1 cellular context compared by ENCODE assay signal in genomic region chr4:94452476-94453300, GRCh38.
TF ChIP-seq lines count a peak whose summit lies in the region.

No MANE protein-coding gene starts in this region.

TF ChIP-seq in GM23338, 12 proteins besides CTCF, POLR2A, EP300 and RAD21 (continued from another document):
- TF ChIP-seq ZNF462 (CRISPR knock-in tag; IDR thresholded peaks at IDR 0.05): no peak
- TF ChIP-seq REST (IDR thresholded peaks at IDR 0.05; ENCODE audit: unreplicated experiment): no peak
TF ChIP-seq in GM23338: peak in this region for 0.
